Comparison of ENCODE assay signal across 8 cellular contexts in the genomic region with DNA sequence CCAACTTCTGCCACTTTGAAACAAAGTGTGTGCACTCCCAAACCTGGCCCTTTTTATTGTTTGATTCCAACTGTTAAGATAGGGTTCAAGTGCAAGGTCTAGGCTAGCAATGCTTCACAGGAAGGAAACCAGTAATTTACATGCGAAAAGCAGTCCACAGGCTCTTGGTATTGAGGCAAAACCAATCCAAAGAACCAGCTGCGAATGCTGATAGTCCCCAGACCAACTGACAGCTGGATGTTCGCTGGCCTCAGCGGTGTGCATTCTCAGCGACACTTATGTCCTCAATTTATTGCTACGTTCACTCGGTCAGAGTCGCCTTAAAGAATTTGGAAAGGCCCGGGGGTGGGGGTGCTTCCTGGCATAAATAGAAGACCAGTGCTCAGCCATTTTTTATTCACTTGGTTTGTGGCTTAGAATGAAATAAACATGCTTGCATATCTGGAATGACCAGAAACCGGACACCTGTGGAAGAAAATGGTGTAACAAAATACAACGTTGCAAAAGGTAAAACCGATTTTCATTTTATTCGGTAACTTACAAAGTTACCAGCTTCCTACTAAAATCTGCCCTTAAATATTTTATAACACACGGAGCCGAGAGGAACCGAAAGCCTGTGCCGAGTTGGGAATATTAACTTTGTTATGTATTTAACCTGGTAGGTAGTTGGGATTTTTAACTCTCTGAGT. TPM values are rescaled to one million over a fixed set of nuclear protein-coding genes. Genes with fewer than 3 reads are reported as not detected.
A peak's percentile ranks its signal among the peaks of the same experiment; 100 is the strongest.
DNase-seq lines count a peak whose midpoint lies in the region; ATAC-seq and TF ChIP-seq lines count a peak whose summit lies in the region.

No MANE protein-coding gene starts in this region.

- intact Hi-C loops in Panc1 (cut with micrococcal nuclease; ENCODE audit: unreplicated experiment) = no loop called here
- intact Hi-C loops in mammary epithelial cell (cut with micrococcal nuclease) = loop anchor here (2.0 to 10.0 kb wide), 4 partner anchors 21 to 805 kb away; a partner anchor contains a TSS

- POLR2A ChIA-PET in BJ (lab: Charles Lee) = no interaction called here
- POLR2A ChIA-PET in Panc1 (lab: Charles Lee) = no interaction called here

- H3K4me2 ChIP-seq in mammary epithelial cell (ENCODE audit: insufficient read depth, low read depth, low read length) = peak overlapping the region; percentile 87

- dilution Hi-C loops in mammary epithelial cell (cut with HindIII; ENCODE audit: low sequenced_read_pairs) = no loop called here

- DNase-seq in BJ (ENCODE audit: low read depth) = no peak
- DNase-seq in Panc1 (ENCODE audit: low read depth, low spot score) = no peak
- no peak for DNase-seq in mammary epithelial cell
- peak; percentile 28 for DNase-seq in medulla oblongata (ENCODE audit: extremely low spot score)
- DNase-seq in upper lobe of left lung = no peak

- H3K9ac ChIP-seq in mammary epithelial cell (ENCODE audit: insufficient read depth, low read length) = no peak overlapping the region

- peaks cover 11% of the 10 kb centered on the region for H3K79me2 ChIP-seq in mammary epithelial cell (ENCODE audit: insufficient read depth, low read length)

- H3K4me3 ChIP-seq in BJ (ENCODE audit: low read depth, low read length) (peak overlapping the region; percentile 73), Panc1 (ENCODE audit: low read depth in 2 of 2, low read length in 2 of 2) (peak overlapping the region; percentile 85 to 90), mammary epithelial cell (replicated peaks in 1 of 3; ENCODE audit: insufficient read depth in 1 of 3, low read depth in 2 of 3, low read length in 3 of 3) (peak overlapping the region; percentile 63 to 92 (median 69)), upper lobe of left lung (peak overlapping the region; percentile 60 to 94 (median 84))

- in situ Hi-C loops in Panc1 (cut with HindIII; ENCODE audit: low pct_unique_long_range_greater_than_20kb, low sequenced_read_pairs) = no loop called here
- in situ Hi-C loops in mammary epithelial cell (cut with MboI; ENCODE audit: low sequenced_read_pairs in 2 of 2) = loop anchor here (25.0 kb wide), 2 partner anchors 203 to 822 kb away; no protein-coding TSS in a partner anchor

- H3K27me3 ChIP-seq in BJ (ENCODE audit: control insufficient read depth, insufficient read depth, low read length) (no peaks in the 10 kb centered on the region), Panc1 (ENCODE audit: control insufficient read depth, insufficient read depth, low read length) (no peaks in the 10 kb centered on the region), mammary epithelial cell (ENCODE audit: insufficient read depth, low read length) (no peaks in the 10 kb centered on the region), upper lobe of left lung (no peaks in the 10 kb centered on the region)

- H3K9me3 ChIP-seq in Panc1 (ENCODE audit: control insufficient read depth, insufficient read depth, low read depth, low read length) (no peaks in the 10 kb centered on the region), mammary epithelial cell (replicated peaks; ENCODE audit: insufficient read depth, low read length) (no peaks in the 10 kb centered on the region), upper lobe of left lung (no peaks in the 10 kb centered on the region)

- no peak for TF ChIP-seq CTCF in BJ (IDR thresholded peaks at IDR 0.05; ENCODE audit: insufficient read depth, low read depth, low read length)
- no peak for TF ChIP-seq CTCF in Panc1 (IDR thresholded peaks at IDR 0.05)
- TF ChIP-seq CTCF in mammary epithelial cell (conservative IDR thresholded peaks at IDR 0.05 in 1 of 2, IDR thresholded peaks at IDR 0.05 in 1 of 2; ENCODE audit: extremely low read depth in 1 of 2, insufficient read depth in 1 of 2, low read depth in 1 of 2, low read length in 2 of 2) = no peak
- no peak for TF ChIP-seq CTCF in upper lobe of left lung (IDR thresholded peaks at IDR 0.05)

- WGBS in mammary epithelial cell (ENCODE audit: low coverage, missing lambda C conversion rate) = 34% methylated on average over 17 of the region's 17 CpGs
- 9% methylated on average over 16 to 17 of the region's 17 CpGs for WGBS in upper lobe of left lung, 2 donors

- H2AFZ ChIP-seq in mammary epithelial cell (ENCODE audit: low read depth, low read length) = peak overlapping the region; percentile 69

- ATAC-seq in GM19438 (IDR thresholded peaks at IDR 0.05; ENCODE audit: low read depth, unreplicated experiment) = peak; percentile 2
- ATAC-seq in Panc1 = no peak
- ATAC-seq in upper lobe of left lung (ENCODE audit: low FRiP score in 2 of 2) = no peak
- no peak for ATAC-seq in GM18868 (IDR thresholded peaks at IDR 0.05; ENCODE audit: unreplicated experiment)
- no peak for ATAC-seq in HG03025 (IDR thresholded peaks at IDR 0.05; ENCODE audit: low FRiP score, unreplicated experiment)

- no peak for TF ChIP-seq EP300 in upper lobe of left lung (IDR thresholded peaks at IDR 0.05)

- CTCF ChIA-PET in BJ (lab: Yijun Ruan, JAX) = no interaction called here
- CTCF ChIA-PET in Panc1 (lab: Charles Lee) = no interaction called here
- CTCF ChIA-PET in mammary epithelial cell (lab: Charles Lee; ENCODE audit: low non-redundant PET) = no interaction called here

- no peak for TF ChIP-seq POLR2A in upper lobe of left lung (IDR thresholded peaks at IDR 0.05)

- H3K4me1 ChIP-seq in Panc1 (ENCODE audit: control insufficient read depth, insufficient read depth, low read length) = peaks cover 38% of the 10 kb centered on the region
- peaks cover 38% of the 10 kb centered on the region for H3K4me1 ChIP-seq in mammary epithelial cell (ENCODE audit: insufficient read depth, low read length)
- H3K4me1 ChIP-seq in upper lobe of left lung = peaks cover 57 to 85% (median 69%) of the 10 kb centered on the region in 4 donors

- BruUV-seq in Panc1 (replicated peaks; lab: Mats Ljungman, UMichigan) (TSS peak; percentile 73), mammary epithelial cell (replicated peaks; lab: Mats Ljungman, UMichigan) (TSS peak; percentile 29)

- H3K36me3 ChIP-seq in BJ (ENCODE audit: control insufficient read depth, insufficient read depth, low read length) (no peaks in the 10 kb centered on the region), Panc1 (ENCODE audit: control insufficient read depth, insufficient read depth, low read length) (no peaks in the 10 kb centered on the region), mammary epithelial cell (ENCODE audit: insufficient read depth, low read length) (no peaks in the 10 kb centered on the region), upper lobe of left lung (peaks cover 0 to 5% (median 0%) of the 10 kb centered on the region in 4 donors)

- no peaks in the 10 kb centered on the region for H4K20me1 ChIP-seq in mammary epithelial cell (ENCODE audit: insufficient read depth, low read length)

- peak overlapping the region; percentile 98 for H3K27ac ChIP-seq in Panc1 (ENCODE audit: low read length)
- H3K27ac ChIP-seq in mammary epithelial cell (ENCODE audit: insufficient read depth, low read depth, low read length) = no peak overlapping the region
- H3K27ac ChIP-seq in upper lobe of left lung = peak overlapping the region; percentile 89 to 97 (median 96)

RNA-seq across cellular contexts. Expression of a gene that starts 1.6 kb away (rescaled TPM):
- 24.2 and 29.8 TPM in 2 replicates for polyA plus RNA-seq in BJ (2011; rRNA removed)
- 47.3 and 56.5 TPM in 2 replicates for polyA minus RNA-seq in BJ (2011; rRNA and poly(A)+ RNA removed)
- total RNA-seq in Panc1 (2021; ENCODE audit: unreplicated experiment) = 153 TPM
- 119 TPM for polyA plus RNA-seq in Panc1 (2012; ENCODE audit: insufficient read length)
- 10 to 100 TPM; 51.8 to 54.8 TPM for total RNA-seq in mammary epithelial cell
- polyA plus RNA-seq in mammary epithelial cell = 13.7 TPM
- polyA minus RNA-seq in mammary epithelial cell = 41.0 TPM
- 10 to 100 TPM; 38.2 to 91.8 (median 63.3) TPM for total RNA-seq in upper lobe of left lung
